25 cellular contexts compared by ENCODE assay signal in genomic region chr2:64457518-64457917, GRCh38. TPM values are rescaled to one million over a fixed set of nuclear protein-coding genes. Genes with fewer than 3 reads are reported as not detected.
DNase-seq lines count a peak whose midpoint lies in the region; ATAC-seq, FAIRE-seq and TF ChIP-seq lines count a peak whose summit lies in the region.
"Had no signal": no experiment of that assay in that cellular context is flagged by ENCODE, and none has a peak within 500 bp of the region (broad histone marks: within the 10 kb centered on the region; RNA-seq: fewer than 3 reads in every experiment).

No MANE protein-coding gene starts in this region.

- CTCF ChIA-PET in HepG2 (lab: Yijun Ruan, JAX; ENCODE audit: low intra/inter-chr PET ratio, low total read pairs) = no interaction called here

- H3K79me2 ChIP-seq in HepG2 (ENCODE audit: insufficient read depth, low read length) (peaks cover 2% of the 10 kb centered on the region), Loucy (ENCODE audit: insufficient read depth, low read length) (no peaks in the 10 kb centered on the region), astrocyte (ENCODE audit: insufficient read depth, low read length) (no peaks in the 10 kb centered on the region)

- H2AFZ ChIP-seq in HepG2 (ENCODE audit: low read length) (no peak overlapping the region), Loucy (ENCODE audit: low read length) (no peak overlapping the region), astrocyte (ENCODE audit: low read depth, low read length) (no peak overlapping the region)
- H2AFZ ChIP-seq: neural progenitor cell had no signal

- H3K4me2 ChIP-seq in HepG2 (ENCODE audit: low read depth, low read length) = no peak overlapping the region
- no peak overlapping the region for H3K4me2 ChIP-seq in Loucy (ENCODE audit: low read depth, low read length, poor library complexity, severe bottlenecking)
- H3K4me2 ChIP-seq in astrocyte (ENCODE audit: low read length) = no peak overlapping the region
- H3K4me2 ChIP-seq: neural progenitor cell had no signal

- H3K9me2 ChIP-seq in Loucy (replicated peaks; ENCODE audit: low read depth, low read length) = no peaks in the 10 kb centered on the region

- H3K27me3 ChIP-seq in HepG2 (ENCODE audit: control insufficient read depth in 1 of 2, insufficient read depth in 2 of 2, low read length in 2 of 2) (no peaks in the 10 kb centered on the region; a peak in 1 of 5 replicates), right lobe of liver (no peaks in the 10 kb centered on the region), Loucy (ENCODE audit: insufficient read depth, low read length, poor library complexity, severe bottlenecking) (peaks cover 7% of the 10 kb centered on the region), astrocyte (ENCODE audit: insufficient read depth, low read length) (no peaks in the 10 kb centered on the region)
- H3K27me3 ChIP-seq: neural progenitor cell had no signal

- no peaks in the 10 kb centered on the region for H3K27me3 Mint-ChIP-seq in astrocyte (ENCODE audit: low read depth, unreplicated experiment)
- H3K27me3 Mint-ChIP-seq: activated B cell treated with CpG ODN at 0.5 μM for 24 hours had no signal

- TF ChIP-seq POLR2A in HepG2 (IDR thresholded peaks at IDR 0.05; ENCODE audit: insufficient read depth in 1 of 2, low read depth in 2 of 2, low read length in 2 of 2) (no peak), right lobe of liver (IDR thresholded peaks at IDR 0.05) (no peak)

- in situ Hi-C loops in HepG2 (cut with HindIII; ENCODE audit: extremely low pct_ligation_motif_present, low pct_unique_long_range_greater_than_20kb) = no loop called here

- POLR2A ChIA-PET in HepG2 (lab: Yijun Ruan, JAX) = no interaction called here

- DNase-seq in HepG2 (ENCODE audit: low spot score) (no peak), right lobe of liver (no peak), astrocyte (ENCODE audit: low read depth) (no peak), GM19239 (ENCODE audit: insufficient read length, low spot score) (no peak)
- DNase-seq: activated B cell treated with CpG ODN at 0.5 μM for 24 hours; activated CD4-positive, alpha-beta memory T cell treated with anti-CD3 and anti-CD28 coated beads, Interleukin-2, amount 10 ng/mL, durations not matched to agents 7 days and 5 days; activated naive CD4-positive, alpha-beta T cell; amniotic stem cell; caudate nucleus; dermis blood vessel endothelial cell; immature natural killer cell; Karpas-422; left lung; NCI-H524; PC-3; SHP77 treated with DMSO at 0.1 percent for 48 hours; stimulated activated CD4-positive, alpha-beta T cell treated with anti-CD3 and anti-CD28 coated beads, Interleukin-2, amount 100 ng/mL, for 24 hours; stimulated activated naive CD4-positive, alpha-beta T cell; T-helper 2 cell had no signal

- FAIRE-seq in HepG2 (lab: Jason Lieb, UNC) = no peak
- FAIRE-seq in astrocyte (lab: Jason Lieb, UNC) = peak; percentile 55
- no peak for FAIRE-seq in GM19239 (lab: Jason Lieb, UNC)
- FAIRE-seq: H54 had no signal

- no peak for TF ChIP-seq RAD21 in HepG2 (CRISPR knock-in tag; IDR thresholded peaks at IDR 0.05)

- H3K9me3 Mint-ChIP-seq in astrocyte (ENCODE audit: unreplicated experiment) = peaks cover 2% of the 10 kb centered on the region
- H3K9me3 Mint-ChIP-seq: activated B cell treated with CpG ODN at 0.5 μM for 24 hours; activated CD4-positive, alpha-beta memory T cell treated with anti-CD3 and anti-CD28 coated beads, Interleukin-2, amount 10 ng/mL, durations not matched to agents 7 days and 5 days; neural progenitor cell had no signal

- no peak overlapping the region for H3K4me3 Mint-ChIP-seq in astrocyte (ENCODE audit: unreplicated experiment)
- H3K4me3 Mint-ChIP-seq: activated B cell treated with CpG ODN at 0.5 μM for 24 hours; activated CD4-positive, alpha-beta memory T cell treated with anti-CD3 and anti-CD28 coated beads, Interleukin-2, amount 10 ng/mL, durations not matched to agents 7 days and 5 days; immature natural killer cell had no signal

- H3K4me3 ChIP-seq in HepG2 (replicated peaks in 1 of 3; ENCODE audit: insufficient read depth in 1 of 3, low read depth in 2 of 3, low read length in 3 of 3) (no peak overlapping the region), right lobe of liver (no peak overlapping the region), Loucy (ENCODE audit: low read length, poor library complexity, severe bottlenecking) (no peak overlapping the region), astrocyte (ENCODE audit: insufficient read depth, low read depth, low read length) (no peak overlapping the region)
- H3K4me3 ChIP-seq: left lung, neural progenitor cell, prostate gland had no signal

- no peak for ATAC-seq in HepG2
- no peak for ATAC-seq in right lobe of liver
- no peak for ATAC-seq in GM21619 (IDR thresholded peaks at IDR 0.05; ENCODE audit: unreplicated experiment)
- no peak for ATAC-seq in GM21723 (IDR thresholded peaks at IDR 0.05; ENCODE audit: unreplicated experiment)
- ATAC-seq: left lung, PC-3 had no signal

- H3F3A ChIP-seq in Loucy (ENCODE audit: low read depth) = no peaks in the 10 kb centered on the region

- H3K9me3 ChIP-seq in HepG2 (ENCODE audit: low read length) (no peaks in the 10 kb centered on the region), right lobe of liver (no peaks in the 10 kb centered on the region), Loucy (ENCODE audit: insufficient read depth, low read depth, low read length) (no peaks in the 10 kb centered on the region), astrocyte (ENCODE audit: insufficient read depth, low read depth, low read length) (no peaks in the 10 kb centered on the region)
- H3K9me3 ChIP-seq: left lung, prostate gland had no signal

- H3K9ac ChIP-seq in HepG2 (ENCODE audit: insufficient read depth, low read depth, low read length) = no peak overlapping the region
- H3K9ac ChIP-seq in Loucy (ENCODE audit: low read depth, low read length, poor library complexity, severe bottlenecking) = no peak overlapping the region
- no peak overlapping the region for H3K9ac ChIP-seq in astrocyte (ENCODE audit: low read length)
- H3K9ac ChIP-seq: neural progenitor cell had no signal

- peaks cover 5 to 27% of the 10 kb centered on the region in 2 experiments for H3K36me3 ChIP-seq in HepG2 (replicated peaks in 1 of 2; ENCODE audit: control insufficient read depth in 1 of 2, insufficient read depth in 2 of 2, low read length in 2 of 2)
- H3K36me3 ChIP-seq in right lobe of liver = peaks cover 0 to 16% (median 0%) of the 10 kb centered on the region in 4 donors
- H3K36me3 ChIP-seq in Loucy (ENCODE audit: insufficient read depth, low read length) = no peaks in the 10 kb centered on the region
- no peaks in the 10 kb centered on the region for H3K36me3 ChIP-seq in astrocyte (ENCODE audit: insufficient read depth, low read length)

- H3K4me1 Mint-ChIP-seq in astrocyte (ENCODE audit: low read depth, unreplicated experiment) = peaks cover 2% of the 10 kb centered on the region

- TF ChIP-seq EP300 in HepG2 (IDR thresholded peaks at IDR 0.05; ENCODE audit: low read depth in 2 of 2, low read length in 2 of 2) (no peak), HepG2 (CRISPR knock-in tag; IDR thresholded peaks at IDR 0.05; ENCODE audit: borderline replicate concordance) (no peak)

- peaks cover 4% of the 10 kb centered on the region for H3K36me3 Mint-ChIP-seq in astrocyte (ENCODE audit: low read depth, unreplicated experiment)

- H3K27ac ChIP-seq in HepG2 (ENCODE audit: extremely low read length, insufficient read depth, low read length) (no peak overlapping the region), right lobe of liver (no peak overlapping the region), astrocyte (ENCODE audit: low read depth, low read length) (no peak overlapping the region)
- H3K27ac ChIP-seq: left lung, neural progenitor cell, prostate gland had no signal

- intact Hi-C loops in HepG2 (cut with micrococcal nuclease; ENCODE audit: unreplicated experiment) = no loop called here
- intact Hi-C loops in right lobe of liver (cut with DNase I) = no loop called here

- H4K20me1 ChIP-seq in HepG2 (ENCODE audit: insufficient read depth, low read length) = no peaks in the 10 kb centered on the region
- no peaks in the 10 kb centered on the region for H4K20me1 ChIP-seq in Loucy (ENCODE audit: insufficient read depth, low read length, poor library complexity, severe bottlenecking)
- no peaks in the 10 kb centered on the region for H4K20me1 ChIP-seq in astrocyte (ENCODE audit: insufficient read depth, low read length)

- TF ChIP-seq CTCF in HepG2 (CRISPR knock-in tag; IDR thresholded peaks at IDR 0.05) = no peak
- no peak for TF ChIP-seq CTCF in right lobe of liver (IDR thresholded peaks at IDR 0.05)
- TF ChIP-seq CTCF in Loucy (conservative IDR thresholded peaks at IDR 0.05; ENCODE audit: low read length) = peak; percentile 27
- no peak for TF ChIP-seq CTCF in astrocyte (IDR thresholded peaks at IDR 0.05; ENCODE audit: insufficient read depth, low read depth, low read length)

- H3K27ac Mint-ChIP-seq in astrocyte (ENCODE audit: unreplicated experiment) = no peak overlapping the region
- H3K27ac Mint-ChIP-seq: activated B cell treated with CpG ODN at 0.5 μM for 24 hours; activated CD4-positive, alpha-beta memory T cell treated with anti-CD3 and anti-CD28 coated beads, Interleukin-2, amount 10 ng/mL, durations not matched to agents 7 days and 5 days; immature natural killer cell; neural progenitor cell had no signal

- peaks cover 23% of the 10 kb centered on the region for H3K4me1 ChIP-seq in HepG2 (ENCODE audit: insufficient read depth, low read length)
- peaks cover 0 to 17% (median 6%) of the 10 kb centered on the region in 4 donors for H3K4me1 ChIP-seq in right lobe of liver
- no peaks in the 10 kb centered on the region for H3K4me1 ChIP-seq in Loucy (ENCODE audit: insufficient read depth, low read length, poor library complexity, severe bottlenecking)
- peaks cover 7% of the 10 kb centered on the region for H3K4me1 ChIP-seq in astrocyte (ENCODE audit: insufficient read depth, low read length)
- H3K4me1 ChIP-seq: prostate gland had no signal

- no TSS peak for BruUV-seq in HepG2 (replicated peaks; lab: Mats Ljungman, UMichigan)

RNA-seq across cellular contexts. Expression of gene LGALSL, which starts 3.6 kb away (rescaled TPM):
- total RNA-seq in HepG2 (2016; rRNA removed; fragmentation: Illumina TruSeq; extraction: Trizol) (15.4 and 22.6 TPM in 2 replicates), right lobe of liver (1 to 10 TPM; 3.2 to 8.1 (median 5.4) TPM), astrocyte (12.4 and 14.0 TPM in 2 replicates)
- total RNA-seq in HepG2 (2016; cell fraction: cytosol; rRNA removed; fragmentation: Illumina TruSeq; extraction: Trizol; ENCODE audit: low read depth) = 6.1 and 12.0 TPM in 2 replicates
- 15.9 and 18.2 TPM in 2 replicates for total RNA-seq in HepG2 (2016; cell fraction: insoluble cytoplasmic fraction; rRNA removed; fragmentation: Illumina TruSeq; extraction: Trizol)
- total RNA-seq in HepG2 (2016; cell fraction: membrane; rRNA removed; fragmentation: Illumina TruSeq; extraction: Trizol) = 15.5 and 19.7 TPM in 2 replicates
- total RNA-seq in HepG2 (2016; cell fraction: nucleus; rRNA removed; fragmentation: Illumina TruSeq; extraction: Trizol) = 7.0 and 10.0 TPM in 2 replicates
- polyA plus RNA-seq in HepG2 (2011; rRNA removed) = 16.2 and 20.0 TPM in 2 replicates
- 17.5 and 21.3 TPM in 2 replicates for polyA plus RNA-seq in HepG2 (2011; cell fraction: cytosol; rRNA removed)
- polyA plus RNA-seq in HepG2 (2011; cell fraction: nucleus; rRNA removed) = 8.2 and 8.9 TPM in 2 replicates
- 18.4 and 25.6 TPM in 2 replicates for polyA plus RNA-seq in HepG2 (2012)
- polyA plus RNA-seq in HepG2 (2016; cell fraction: cytosol; fragmentation: Illumina TruSeq; extraction: Trizol; ENCODE audit: low read depth) = 19.9 and 23.2 TPM in 2 replicates
- 28.6 and 32.5 TPM in 2 replicates for polyA plus RNA-seq in HepG2 (2016; cell fraction: insoluble cytoplasmic fraction; fragmentation: Illumina TruSeq; extraction: Trizol; ENCODE audit: low read depth)
- 19.7 and 21.5 TPM in 2 replicates for polyA plus RNA-seq in HepG2 (2016; cell fraction: membrane; fragmentation: Illumina TruSeq; extraction: Trizol; ENCODE audit: low read depth)
- 15.4 and 23.3 TPM in 2 replicates for polyA plus RNA-seq in HepG2 (2016; cell fraction: nucleus; fragmentation: Illumina TruSeq; extraction: Trizol; ENCODE audit: insufficient read depth, low read depth)
- polyA minus RNA-seq in HepG2 (2011; rRNA and poly(A)+ RNA removed; ENCODE audit: low replicate concordance) = 8.2 and 17.7 TPM in 2 replicates
- 16.6 and 18.6 TPM in 2 replicates for polyA minus RNA-seq in HepG2 (2011; cell fraction: cytosol; rRNA and poly(A)+ RNA removed)
- polyA minus RNA-seq in HepG2 (2011; cell fraction: nucleus; rRNA and poly(A)+ RNA removed) = 5.4 and 7.6 TPM in 2 replicates
